15 cellular contexts compared by ENCODE assay signal in the genomic region with DNA sequence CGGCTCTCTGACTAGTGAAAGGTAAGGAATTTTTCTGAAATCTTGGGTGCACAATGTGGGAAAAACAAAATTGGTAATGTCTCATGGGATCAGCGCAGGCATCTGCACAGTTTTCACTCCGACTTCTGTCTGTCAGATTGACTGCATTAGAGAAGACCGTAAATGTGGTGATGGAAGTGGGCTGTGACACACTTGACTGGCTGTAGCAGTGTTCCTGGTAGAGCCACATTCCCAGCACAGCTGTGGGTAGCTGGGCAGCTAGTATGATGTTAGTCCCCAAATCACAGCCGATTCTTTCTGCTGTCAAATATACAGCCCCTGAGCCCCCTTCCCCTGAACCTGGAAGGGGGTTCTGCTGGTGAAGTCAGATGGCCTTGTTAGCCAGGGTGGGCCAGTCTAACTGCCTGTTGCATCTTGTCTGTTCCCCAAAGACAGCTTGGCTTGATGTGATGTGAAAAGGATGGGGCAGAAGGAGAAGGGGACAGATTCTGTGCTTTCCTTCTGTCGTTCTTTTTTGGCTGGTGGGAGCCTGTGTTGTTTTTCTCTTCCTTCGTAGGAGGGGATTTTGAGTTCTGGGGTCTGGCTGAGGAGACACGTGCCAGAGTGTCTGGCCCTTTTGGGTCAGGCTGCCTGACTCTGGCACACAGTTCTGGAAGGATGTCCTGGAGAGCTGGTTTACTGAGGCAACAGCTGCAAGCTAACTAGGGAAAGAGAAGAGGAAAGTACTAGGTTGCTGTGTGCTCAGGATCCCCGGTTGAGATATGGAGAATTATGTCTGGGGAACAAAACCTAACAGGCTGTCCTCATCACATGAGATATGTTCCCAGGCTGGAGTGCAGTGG.
A peak's percentile ranks its signal among the peaks of the same experiment; 100 is the strongest.
DNase-seq lines count a peak whose midpoint lies in the region; ATAC-seq and TF ChIP-seq lines count a peak whose summit lies in the region.
"Had no signal": no experiment of that assay in that cellular context is flagged by ENCODE, and none has a peak within 500 bp of the region (broad histone marks: within the 10 kb centered on the region; RNA-seq: fewer than 3 reads in every experiment).

No MANE protein-coding gene starts in this region.

- H3K79me1 ChIP-seq in mesendoderm (ENCODE audit: low read length), result no peaks in the 10 kb centered on the region

- H3K23ac ChIP-seq in mesendoderm (ENCODE audit: low read length), result no peak overlapping the region

- peak overlapping the region; percentile 7 for H3K27ac ChIP-seq in HUES48 (ENCODE audit: low read depth, low read length)
- peak overlapping the region; percentile 8 to 70 (median 32) for H3K27ac ChIP-seq in esophagus muscularis mucosa (replicated peaks in 1 of 4)
- H3K27ac ChIP-seq in mesendoderm (ENCODE audit: low read depth, low read length), result no peak overlapping the region
- H3K27ac ChIP-seq in smooth muscle cell (ENCODE audit: low read depth), result no peak overlapping the region
- H3K27ac ChIP-seq in effector memory CD4-positive, alpha-beta T cell (ENCODE audit: insufficient read depth, low read length, poor library complexity, severe bottlenecking), result no peak overlapping the region

- TF ChIP-seq CTCF in esophagus muscularis mucosa (IDR thresholded peaks at IDR 0.05) (no peak), smooth muscle cell (IDR thresholded peaks at IDR 0.05; ENCODE audit: borderline replicate concordance, insufficient read depth, poor library complexity, severe bottlenecking) (no peak), lower leg skin (IDR thresholded peaks at IDR 0.05) (no peak)

- TF ChIP-seq EP300 in esophagus muscularis mucosa (IDR thresholded peaks at IDR 0.05), result no peak

- no peak overlapping the region for H2BK15ac ChIP-seq in mesendoderm (replicated peaks; ENCODE audit: low read depth)

- TF ChIP-seq POLR2A in esophagus muscularis mucosa (IDR thresholded peaks at IDR 0.05; ENCODE audit: low read depth), result no peak
- TF ChIP-seq POLR2A in lower leg skin (IDR thresholded peaks at IDR 0.05), result no peak

- H2BK120ac ChIP-seq in mesendoderm (ENCODE audit: low read depth, low read length), result no peak overlapping the region

- intact Hi-C loops in esophagus muscularis mucosa (cut with DNase I), result no loop called here
- intact Hi-C loops in lower leg skin (cut with DNase I; ENCODE audit: low total_unique reads), result no loop called here

- H2BK5ac ChIP-seq in mesendoderm (ENCODE audit: low read length), result peak overlapping the region; percentile 20

- H3K4me1 ChIP-seq in HUES48 (ENCODE audit: control insufficient read depth, insufficient read depth, low read length) (peaks cover 22% of the 10 kb centered on the region), esophagus muscularis mucosa (peaks cover 26 to 48% (median 43%) of the 10 kb centered on the region in 4 donors), mesendoderm (ENCODE audit: control insufficient read depth, low read depth, low read length) (peaks cover 16% of the 10 kb centered on the region), smooth muscle cell (ENCODE audit: low read depth) (peaks cover 20% of the 10 kb centered on the region)
- H3K4me1 ChIP-seq in effector memory CD4-positive, alpha-beta T cell (ENCODE audit: control insufficient read depth, insufficient read depth, low read length, poor library complexity, severe bottlenecking), result no peaks in the 10 kb centered on the region

- H3K4ac ChIP-seq in mesendoderm (ENCODE audit: low read depth, low read length), result no peak overlapping the region

- H3K18ac ChIP-seq in mesendoderm (ENCODE audit: low read length), result no peak overlapping the region

- DNase-seq in esophagus muscularis mucosa (ENCODE audit: extremely low spot score), result no peak
- no peak for DNase-seq in mesendoderm
- DNase-seq in smooth muscle cell (lab: John Stamatoyannopoulos, UW; ENCODE audit: unreplicated experiment), result no peak
- no peak for DNase-seq in effector memory CD4-positive, alpha-beta T cell
- no peak for DNase-seq in lower leg skin (ENCODE audit: low spot score in 2 of 2)
- DNase-seq: caudate nucleus; esophagus squamous epithelium; H7; NCI-H146; NCI-H2227 treated with DMSO at 0.1 percent for 48 hours; PC-3; stimulated activated CD4-positive, alpha-beta T cell treated with anti-CD3 and anti-CD28 coated beads, Interleukin-4, amount 100 ng/mL, for 1 hour; T1000 had no signal

- H3K36me3 ChIP-seq in HUES48 (ENCODE audit: control insufficient read depth, insufficient read depth, low read length) (no peaks in the 10 kb centered on the region), esophagus muscularis mucosa (no peaks in the 10 kb centered on the region), mesendoderm (ENCODE audit: control insufficient read depth, insufficient read depth, low read length) (no peaks in the 10 kb centered on the region), smooth muscle cell (ENCODE audit: low read depth) (no peaks in the 10 kb centered on the region)
- no peaks in the 10 kb centered on the region for H3K36me3 ChIP-seq in effector memory CD4-positive, alpha-beta T cell (ENCODE audit: control insufficient read depth, insufficient read depth, low read length)
- H3K36me3 ChIP-seq: esophagus squamous epithelium had no signal

- no peak overlapping the region for H3K4me2 ChIP-seq in mesendoderm (ENCODE audit: low read length)
- H3K4me2 ChIP-seq in smooth muscle cell, result peak overlapping the region; percentile 58

- no peak overlapping the region for H4K8ac ChIP-seq in mesendoderm (ENCODE audit: low read depth, low read length)

- H3K4me3 ChIP-seq in HUES48 (ENCODE audit: low read depth, low read length) (no peak overlapping the region), esophagus muscularis mucosa (no peak overlapping the region), mesendoderm (ENCODE audit: low read length) (no peak overlapping the region), smooth muscle cell (no peak overlapping the region), lower leg skin (ENCODE audit: low read depth, poor library complexity, severe bottlenecking) (no peak overlapping the region)
- H3K4me3 ChIP-seq in effector memory CD4-positive, alpha-beta T cell (ENCODE audit: insufficient read depth, low read depth, low read length, poor library complexity, severe bottlenecking), result no peak overlapping the region
- H3K4me3 ChIP-seq: esophagus squamous epithelium had no signal

- H3K9me3 ChIP-seq in HUES48 (ENCODE audit: control insufficient read depth, insufficient read depth, low read length) (no peaks in the 10 kb centered on the region), esophagus muscularis mucosa (peaks cover 0 to 4% (median 0%) of the 10 kb centered on the region in 4 donors), smooth muscle cell (replicated peaks; ENCODE audit: low read depth) (no peaks in the 10 kb centered on the region)
- peaks cover under 1% of the 10 kb centered on the region for H3K9me3 ChIP-seq in effector memory CD4-positive, alpha-beta T cell (ENCODE audit: control insufficient read depth, low read length)

- H3K79me2 ChIP-seq in mesendoderm (ENCODE audit: control insufficient read depth, insufficient read depth, low read length) (no peaks in the 10 kb centered on the region), smooth muscle cell (ENCODE audit: low read depth) (no peaks in the 10 kb centered on the region)

- no peak overlapping the region for H3K9ac ChIP-seq in HUES48 (ENCODE audit: low read depth, low read length)
- no peak overlapping the region for H3K9ac ChIP-seq in mesendoderm (ENCODE audit: low read length)
- no peak overlapping the region for H3K9ac ChIP-seq in smooth muscle cell (ENCODE audit: low read depth)

- H3K27me3 ChIP-seq in HUES48 (ENCODE audit: control insufficient read depth, insufficient read depth, low read length), result no peaks in the 10 kb centered on the region
- H3K27me3 ChIP-seq in esophagus muscularis mucosa, result no peaks in the 10 kb centered on the region
- no peaks in the 10 kb centered on the region for H3K27me3 ChIP-seq in mesendoderm (ENCODE audit: insufficient read depth, low read length, poor library complexity)
- H3K27me3 ChIP-seq in smooth muscle cell (ENCODE audit: low read depth), result no peaks in the 10 kb centered on the region
- no peaks in the 10 kb centered on the region for H3K27me3 ChIP-seq in effector memory CD4-positive, alpha-beta T cell (replicated peaks; ENCODE audit: control insufficient read depth, insufficient read depth, low read length, poor library complexity, severe bottlenecking)

- no peak overlapping the region for H2AFZ ChIP-seq in smooth muscle cell (ENCODE audit: low read depth)

- no peak for ATAC-seq in HG03045 (IDR thresholded peaks at IDR 0.05; ENCODE audit: unreplicated experiment)
- ATAC-seq: PC-3 had no signal

- no peak overlapping the region for H4K5ac ChIP-seq in mesendoderm (ENCODE audit: low read length)

- H3F3A ChIP-seq in smooth muscle cell (ENCODE audit: low read depth), result no peaks in the 10 kb centered on the region

- no peaks in the 10 kb centered on the region for H4K20me1 ChIP-seq in smooth muscle cell (ENCODE audit: low read depth)

- peak overlapping the region; percentile 80 for H3K56ac ChIP-seq in mesendoderm (ENCODE audit: low read length)

- WGBS in esophagus muscularis mucosa, result 70% methylated on average over 9 of the region's 9 CpGs
- WGBS in mesendoderm (ENCODE audit: extremely low coverage, insufficient coverage, low lambda C conversion rate), result no CpG with 5 or more reads among the region's 9 CpGs
- WGBS in smooth muscle cell (ENCODE audit: low lambda C conversion rate), result 57% methylated on average over 9 of the region's 9 CpGs
- WGBS in lower leg skin, 2 donors, result 66 to 68% methylated on average over 9 of the region's 9 CpGs

- H2AK5ac ChIP-seq in mesendoderm (ENCODE audit: low read length), result peak overlapping the region; percentile 81

Comparison
In these comparisons a context has a peak if more than half of its experiments do, and no peak if none do; other contexts are left out.
1. H3K27ac ChIP-seq: peak in HUES48 (single experiment) and esophagus muscularis mucosa (4 of 4); none in mesendoderm (single experiment), smooth muscle cell (single experiment) and effector memory CD4-positive, alpha-beta T cell (single experiment).